ENCODE assay signal across 1 cellular context in the genomic region with DNA sequence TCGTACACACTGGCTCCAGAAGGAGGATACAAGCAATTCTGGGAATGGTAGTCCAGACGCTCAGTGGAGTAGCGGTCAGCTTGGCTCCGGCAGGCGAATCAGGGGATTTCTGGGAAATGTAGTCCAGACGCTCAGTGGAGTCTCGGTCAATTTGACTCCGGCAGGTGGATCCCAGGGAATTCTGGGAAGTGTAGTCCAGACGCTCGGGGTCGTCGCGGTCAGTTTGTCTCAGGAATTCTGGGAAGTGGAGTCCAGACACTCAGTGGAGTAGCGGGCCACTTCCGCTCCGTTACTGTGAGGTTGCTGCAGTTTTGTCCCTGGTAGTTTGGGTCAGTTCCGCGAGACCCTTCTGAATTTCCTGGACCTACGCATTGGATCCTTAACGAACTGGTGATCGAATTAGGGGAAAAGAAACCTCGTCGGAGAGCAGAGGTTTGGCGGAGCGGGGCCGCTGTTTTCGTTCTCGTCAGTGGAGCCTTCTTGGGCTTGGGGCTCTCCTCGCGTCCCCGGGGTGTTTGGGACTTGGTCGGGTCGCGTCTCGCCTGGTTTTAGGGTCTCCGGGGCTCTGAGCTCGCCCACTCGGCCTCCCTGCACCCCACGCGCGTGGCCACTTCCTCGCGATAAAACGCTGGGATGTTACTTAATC.
TF ChIP-seq lines count a peak whose summit lies in the region.

A gene (plus strand): TSS at position 262 of the 646 bp plus-strand sequence. CDS start 2,429 bp downstream, outside the sequence.

TF ChIP-seq in K562, 482 proteins besides CTCF, POLR2A, EP300 and RAD21 (continued from another document and continues in another):
- TF ChIP-seq, protein P1, sequence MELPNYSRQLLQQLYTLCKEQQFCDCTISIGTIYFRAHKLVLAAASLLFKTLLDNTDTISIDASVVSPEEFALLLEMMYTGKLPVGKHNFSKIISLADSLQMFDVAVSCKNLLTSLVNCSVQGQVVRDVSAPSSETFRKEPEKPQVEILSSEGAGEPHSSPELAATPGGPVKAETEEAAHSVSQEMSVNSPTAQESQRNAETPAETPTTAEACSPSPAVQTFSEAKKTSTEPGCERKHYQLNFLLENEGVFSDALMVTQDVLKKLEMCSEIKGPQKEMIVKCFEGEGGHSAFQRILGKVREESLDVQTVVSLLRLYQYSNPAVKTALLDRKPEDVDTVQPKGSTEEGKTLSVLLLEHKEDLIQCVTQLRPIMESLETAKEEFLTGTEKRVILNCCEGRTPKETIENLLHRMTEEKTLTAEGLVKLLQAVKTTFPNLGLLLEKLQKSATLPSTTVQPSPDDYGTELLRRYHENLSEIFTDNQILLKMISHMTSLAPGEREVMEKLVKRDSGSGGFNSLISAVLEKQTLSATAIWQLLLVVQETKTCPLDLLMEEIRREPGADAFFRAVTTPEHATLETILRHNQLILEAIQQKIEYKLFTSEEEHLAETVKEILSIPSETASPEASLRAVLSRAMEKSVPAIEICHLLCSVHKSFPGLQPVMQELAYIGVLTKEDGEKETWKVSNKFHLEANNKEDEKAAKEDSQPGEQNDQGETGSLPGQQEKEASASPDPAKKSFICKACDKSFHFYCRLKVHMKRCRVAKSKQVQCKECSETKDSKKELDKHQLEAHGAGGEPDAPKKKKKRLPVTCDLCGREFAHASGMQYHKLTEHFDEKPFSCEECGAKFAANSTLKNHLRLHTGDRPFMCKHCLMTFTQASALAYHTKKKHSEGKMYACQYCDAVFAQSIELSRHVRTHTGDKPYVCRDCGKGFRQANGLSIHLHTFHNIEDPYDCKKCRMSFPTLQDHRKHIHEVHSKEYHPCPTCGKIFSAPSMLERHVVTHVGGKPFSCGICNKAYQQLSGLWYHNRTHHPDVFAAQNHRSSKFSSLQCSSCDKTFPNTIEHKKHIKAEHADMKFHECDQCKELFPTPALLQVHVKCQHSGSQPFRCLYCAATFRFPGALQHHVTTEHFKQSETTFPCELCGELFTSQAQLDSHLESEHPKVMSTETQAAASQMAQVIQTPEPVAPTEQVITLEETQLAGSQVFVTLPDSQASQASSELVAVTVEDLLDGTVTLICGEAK (IDR thresholded peaks at IDR 0.05) = peak; percentile 92
- TF ChIP-seq, protein P1 (CRISPR knock-in tag; IDR thresholded peaks at IDR 0.05) = no peak
- TF ChIP-seq GABPB1 (CRISPR knock-in tag; IDR thresholded peaks at IDR 0.05) = peak; percentile 92
- peak; percentile 97 for TF ChIP-seq ZNF766 (CRISPR knock-in tag; conservative IDR thresholded peaks at IDR 0.05)
- TF ChIP-seq HDAC8 (tag; IDR thresholded peaks at IDR 0.05) = no peak
- TF ChIP-seq HNRNPUL1 (IDR thresholded peaks at IDR 0.05; ENCODE audit: low read length) = no peak
- TF ChIP-seq L3MBTL2 (IDR thresholded peaks at IDR 0.05) = peak; percentile 54
- TF ChIP-seq CXXC5 (CRISPR knock-in tag; IDR thresholded peaks at IDR 0.05) = peak; percentile 82
- TF ChIP-seq POLR2B (IDR thresholded peaks at IDR 0.05; ENCODE audit: low read depth, partially characterized antibody) = peak; percentile 72
- TF ChIP-seq BHLHE40 (IDR thresholded peaks at IDR 0.05; ENCODE audit: low read length) = peak; percentile 29; the same call in 1 of the 2 replicates
- TF ChIP-seq DACH1 (IDR thresholded peaks at IDR 0.05; ENCODE audit: partially characterized antibody) = no peak
- TF ChIP-seq, protein P2, sequence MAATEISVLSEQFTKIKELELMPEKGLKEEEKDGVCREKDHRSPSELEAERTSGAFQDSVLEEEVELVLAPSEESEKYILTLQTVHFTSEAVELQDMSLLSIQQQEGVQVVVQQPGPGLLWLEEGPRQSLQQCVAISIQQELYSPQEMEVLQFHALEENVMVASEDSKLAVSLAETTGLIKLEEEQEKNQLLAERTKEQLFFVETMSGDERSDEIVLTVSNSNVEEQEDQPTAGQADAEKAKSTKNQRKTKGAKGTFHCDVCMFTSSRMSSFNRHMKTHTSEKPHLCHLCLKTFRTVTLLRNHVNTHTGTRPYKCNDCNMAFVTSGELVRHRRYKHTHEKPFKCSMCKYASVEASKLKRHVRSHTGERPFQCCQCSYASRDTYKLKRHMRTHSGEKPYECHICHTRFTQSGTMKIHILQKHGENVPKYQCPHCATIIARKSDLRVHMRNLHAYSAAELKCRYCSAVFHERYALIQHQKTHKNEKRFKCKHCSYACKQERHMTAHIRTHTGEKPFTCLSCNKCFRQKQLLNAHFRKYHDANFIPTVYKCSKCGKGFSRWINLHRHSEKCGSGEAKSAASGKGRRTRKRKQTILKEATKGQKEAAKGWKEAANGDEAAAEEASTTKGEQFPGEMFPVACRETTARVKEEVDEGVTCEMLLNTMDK (IDR thresholded peaks at IDR 0.05; ENCODE audit: borderline replicate concordance, insufficient read depth, low read depth, low read length, poor library complexity, severe bottlenecking) = no peak
- peak; percentile 94 for TF ChIP-seq CREM (IDR thresholded peaks at IDR 0.05; ENCODE audit: low read depth)
- peak; percentile 69 to 76 for TF ChIP-seq NRF1 (conservative IDR thresholded peaks at IDR 0.05 in 1 of 2, IDR thresholded peaks at IDR 0.05 in 1 of 2)
- TF ChIP-seq POLR2AphosphoS5 (IDR thresholded peaks at IDR 0.05; ENCODE audit: control insufficient read depth, insufficient read depth, low read depth, low read length) = peak; percentile 56; the same call in 1 of the 2 replicates
- TF ChIP-seq, protein P3, sequence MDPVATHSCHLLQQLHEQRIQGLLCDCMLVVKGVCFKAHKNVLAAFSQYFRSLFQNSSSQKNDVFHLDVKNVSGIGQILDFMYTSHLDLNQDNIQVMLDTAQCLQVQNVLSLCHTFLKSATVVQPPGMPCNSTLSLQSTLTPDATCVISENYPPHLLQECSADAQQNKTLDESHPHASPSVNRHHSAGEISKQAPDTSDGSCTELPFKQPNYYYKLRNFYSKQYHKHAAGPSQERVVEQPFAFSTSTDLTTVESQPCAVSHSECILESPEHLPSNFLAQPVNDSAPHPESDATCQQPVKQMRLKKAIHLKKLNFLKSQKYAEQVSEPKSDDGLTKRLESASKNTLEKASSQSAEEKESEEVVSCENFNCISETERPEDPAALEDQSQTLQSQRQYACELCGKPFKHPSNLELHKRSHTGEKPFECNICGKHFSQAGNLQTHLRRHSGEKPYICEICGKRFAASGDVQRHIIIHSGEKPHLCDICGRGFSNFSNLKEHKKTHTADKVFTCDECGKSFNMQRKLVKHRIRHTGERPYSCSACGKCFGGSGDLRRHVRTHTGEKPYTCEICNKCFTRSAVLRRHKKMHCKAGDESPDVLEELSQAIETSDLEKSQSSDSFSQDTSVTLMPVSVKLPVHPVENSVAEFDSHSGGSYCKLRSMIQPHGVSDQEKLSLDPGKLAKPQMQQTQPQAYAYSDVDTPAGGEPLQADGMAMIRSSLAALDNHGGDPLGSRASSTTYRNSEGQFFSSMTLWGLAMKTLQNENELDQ (CRISPR knock-in tag; IDR thresholded peaks at IDR 0.05; ENCODE audit: borderline replicate concordance) = no peak
- TF ChIP-seq MAZ (CRISPR knock-in tag; conservative IDR thresholded peaks at IDR 0.05 in 1 of 2, IDR thresholded peaks at IDR 0.05 in 1 of 2) = peak; percentile 28 to 29; a peak in 1 of 4 replicates
- TF ChIP-seq MTA1 (IDR thresholded peaks at IDR 0.05; ENCODE audit: borderline replicate concordance) = peak; percentile 72; the same call in 1 of the 2 replicates
- no peak for TF ChIP-seq HNRNPH1 (optimal IDR thresholded peaks at IDR 0.05; ENCODE audit: low read depth, low read length)
- TF ChIP-seq, protein P4, sequence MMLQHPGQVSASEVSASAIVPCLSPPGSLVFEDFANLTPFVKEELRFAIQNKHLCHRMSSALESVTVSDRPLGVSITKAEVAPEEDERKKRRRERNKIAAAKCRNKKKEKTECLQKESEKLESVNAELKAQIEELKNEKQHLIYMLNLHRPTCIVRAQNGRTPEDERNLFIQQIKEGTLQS (IDR thresholded peaks at IDR 0.05) = no peak
- TF ChIP-seq, protein P4 (CRISPR knock-in tag; conservative IDR thresholded peaks at IDR 0.05) = no peak
- no peak for TF ChIP-seq RAD51 (IDR thresholded peaks at IDR 0.05; ENCODE audit: borderline replicate concordance, low read depth)
- no peak for TF ChIP-seq FOXK1 (CRISPR knock-in tag; IDR thresholded peaks at IDR 0.05; ENCODE audit: borderline replicate concordance)
- no peak for TF ChIP-seq HSF4 (CRISPR knock-in tag; IDR thresholded peaks at IDR 0.05; ENCODE audit: borderline replicate concordance)
- TF ChIP-seq XRCC5 (IDR thresholded peaks at IDR 0.05; ENCODE audit: low read depth, low read length) = 0 out of 2 replicates have a peak, but pooled peaks have one; percentile 23
- TF ChIP-seq ETV5 (CRISPR knock-in tag; IDR thresholded peaks at IDR 0.05; ENCODE audit: low read depth) = peak; percentile 68; the same call in 1 of the 2 replicates
- TF ChIP-seq, protein P5, sequence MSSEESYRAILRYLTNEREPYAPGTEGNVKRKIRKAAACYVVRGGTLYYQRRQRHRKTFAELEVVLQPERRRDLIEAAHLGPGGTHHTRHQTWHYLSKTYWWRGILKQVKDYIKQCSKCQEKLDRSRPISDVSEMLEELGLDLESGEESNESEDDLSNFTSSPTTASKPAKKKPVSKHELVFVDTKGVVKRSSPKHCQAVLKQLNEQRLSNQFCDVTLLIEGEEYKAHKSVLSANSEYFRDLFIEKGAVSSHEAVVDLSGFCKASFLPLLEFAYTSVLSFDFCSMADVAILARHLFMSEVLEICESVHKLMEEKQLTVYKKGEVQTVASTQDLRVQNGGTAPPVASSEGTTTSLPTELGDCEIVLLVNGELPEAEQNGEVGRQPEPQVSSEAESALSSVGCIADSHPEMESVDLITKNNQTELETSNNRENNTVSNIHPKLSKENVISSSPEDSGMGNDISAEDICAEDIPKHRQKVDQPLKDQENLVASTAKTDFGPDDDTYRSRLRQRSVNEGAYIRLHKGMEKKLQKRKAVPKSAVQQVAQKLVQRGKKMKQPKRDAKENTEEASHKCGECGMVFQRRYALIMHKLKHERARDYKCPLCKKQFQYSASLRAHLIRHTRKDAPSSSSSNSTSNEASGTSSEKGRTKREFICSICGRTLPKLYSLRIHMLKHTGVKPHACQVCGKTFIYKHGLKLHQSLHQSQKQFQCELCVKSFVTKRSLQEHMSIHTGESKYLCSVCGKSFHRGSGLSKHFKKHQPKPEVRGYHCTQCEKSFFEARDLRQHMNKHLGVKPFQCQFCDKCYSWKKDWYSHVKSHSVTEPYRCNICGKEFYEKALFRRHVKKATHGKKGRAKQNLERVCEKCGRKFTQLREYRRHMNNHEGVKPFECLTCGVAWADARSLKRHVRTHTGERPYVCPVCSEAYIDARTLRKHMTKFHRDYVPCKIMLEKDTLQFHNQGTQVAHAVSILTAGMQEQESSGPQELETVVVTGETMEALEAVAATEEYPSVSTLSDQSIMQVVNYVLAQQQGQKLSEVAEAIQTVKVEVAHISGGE (CRISPR knock-in tag; IDR thresholded peaks at IDR 0.05) = peak in 2 of 3 experiments; percentile 38 to 96; a peak in 3 of 6 replicates
- TF ChIP-seq WHSC1 (IDR thresholded peaks at IDR 0.05; ENCODE audit: low read length) = no peak
- TF ChIP-seq RBM34 (IDR thresholded peaks at IDR 0.05; ENCODE audit: borderline replicate concordance, insufficient read depth, low read length) = no peak
- no peak for TF ChIP-seq HMG20B (CRISPR knock-in tag; IDR thresholded peaks at IDR 0.05)
- TF ChIP-seq ZNF589 (CRISPR knock-in tag; IDR thresholded peaks at IDR 0.05; ENCODE audit: low read depth) = peak; percentile 44; the same call in 1 of the 2 replicates
- no peak for TF ChIP-seq HEY1 (CRISPR knock-in tag; IDR thresholded peaks at IDR 0.05; ENCODE audit: borderline replicate concordance)
- TF ChIP-seq, protein P6, sequence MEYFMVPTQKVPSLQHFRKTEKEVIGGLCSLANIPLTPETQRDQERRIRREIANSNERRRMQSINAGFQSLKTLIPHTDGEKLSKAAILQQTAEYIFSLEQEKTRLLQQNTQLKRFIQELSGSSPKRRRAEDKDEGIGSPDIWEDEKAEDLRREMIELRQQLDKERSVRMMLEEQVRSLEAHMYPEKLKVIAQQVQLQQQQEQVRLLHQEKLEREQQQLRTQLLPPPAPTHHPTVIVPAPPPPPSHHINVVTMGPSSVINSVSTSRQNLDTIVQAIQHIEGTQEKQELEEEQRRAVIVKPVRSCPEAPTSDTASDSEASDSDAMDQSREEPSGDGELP (CRISPR knock-in tag; IDR thresholded peaks at IDR 0.05; ENCODE audit: borderline replicate concordance) = peak; percentile 77
- TF ChIP-seq SPI1 (IDR thresholded peaks at IDR 0.05; ENCODE audit: borderline replicate concordance, low read depth, low read length) = peak; percentile 91
- no peak for TF ChIP-seq NUFIP1 (IDR thresholded peaks at IDR 0.05; ENCODE audit: partially characterized antibody)
- TF ChIP-seq JUN (IDR thresholded peaks at IDR 0.05; ENCODE audit: borderline replicate concordance, low read depth, low read length) = peak; percentile 39; the same call in 1 of the 2 replicates
- no peak for TF ChIP-seq JUN (CRISPR knock-in tag; IDR thresholded peaks at IDR 0.05; ENCODE audit: borderline replicate concordance)
